29 cellular contexts compared by ENCODE assay signal in genomic region chr10:120905268-120905667, GRCh38.
"Had no signal": no experiment of that assay in that cellular context is flagged by ENCODE, and none has a peak within 500 bp of the region (broad histone marks: within the 10 kb centered on the region; RNA-seq: fewer than 3 reads in every experiment).

No MANE protein-coding gene starts in this region.

- H3K4me2 ChIP-seq: PC-9, SK-N-SH had no signal

- H3K9me2 ChIP-seq: SK-N-SH had no signal

- H3K4me3 ChIP-seq: PC-9, SJSA1 had no signal

- H3K27ac ChIP-seq: PC-9, RWPE1, SJSA1 had no signal

- H3K4me1 ChIP-seq: SJSA1 had no signal

- DNase-seq: Karpas-422, MM.1S, MV-4-11, NCI-H1092, NCI-H1105, NCI-H1417 treated with DMSO at 0.1 percent for 48 hours, NCI-H1436 treated with DMSO at 0.1 percent for 48 hours, NCI-H1694 treated with DMSO at 0.1 percent for 48 hours, NCI-H187 treated with DMSO at 0.1 percent for 48 hours, NCI-H2029, NCI-H2081, NCI-H2171, NCI-H226, NCI-H446 treated with DMSO at 0.1 percent for 48 hours, NCI-H510A, NCI-H524, NCI-H526, NCI-H69, NCI-H748 treated with DMSO at 0.1 percent for 48 hours, NCI-H82, PC-9, SHP77, SK-N-SH, SW 1271, T-helper 1 cell had no signal

- H3K9me3 ChIP-seq: SJSA1, SK-N-SH had no signal

- ATAC-seq: Panc1, Right ventricle myocardium inferior had no signal

- H3K27me3 ChIP-seq: SJSA1 had no signal

- H2AFZ ChIP-seq: PC-9 had no signal
